ENCODE assay signal across 11 cellular contexts in genomic region chr2:227582369-227582768, GRCh38. TPM values are rescaled to one million over a fixed set of nuclear protein-coding genes. Genes with fewer than 3 reads are reported as not detected.
"Had no signal": no experiment of that assay in that cellular context is flagged by ENCODE, and none has a peak within 500 bp of the region (broad histone marks: within the 10 kb centered on the region; RNA-seq: fewer than 3 reads in every experiment).

No MANE protein-coding gene starts in this region.

- H3K4me1 Mint-ChIP-seq: IgD-negative memory B cell had no signal

- H3K36me3 Mint-ChIP-seq: IgD-negative memory B cell had no signal

- H3K4me3 Mint-ChIP-seq: IgD-negative memory B cell had no signal

- H3K27ac Mint-ChIP-seq: IgD-negative memory B cell had no signal

- ATAC-seq: HepG2 had no signal

- H3K4me2 ChIP-seq: KMS-11 had no signal

- DNase-seq: IMR-90, Karpas-422, KBM-7, KG1 had no signal

- H3K9ac ChIP-seq: KMS-11 had no signal

- FAIRE-seq: HepG2, HTR-8/SVneo had no signal

- H3K27ac ChIP-seq: HL-60, KMS-11 had no signal

- H3K27me3 Mint-ChIP-seq: IgD-negative memory B cell had no signal

RNA-seq across cellular contexts. Expression of gene SCYGR2, which starts 16.3 kb away (rescaled TPM):
- total RNA-seq: HepG2, HT-29, HT1080, IMR-90 had no signal
- polyA plus RNA-seq: HepG2, IgD-negative memory B cell, IMR-90 had no signal

RNA-seq across cellular contexts. Expression of gene SCYGR3, which starts 32.3 kb away (rescaled TPM):
- total RNA-seq: HepG2, HT-29, HT1080, IMR-90 had no signal
- polyA plus RNA-seq: HepG2, IgD-negative memory B cell, IMR-90 had no signal

RNA-seq across cellular contexts. Expression of gene SCYGR4, which starts 34.9 kb away (rescaled TPM):
- total RNA-seq: HepG2, HT-29, HT1080, IMR-90 had no signal
- polyA plus RNA-seq: HepG2, IgD-negative memory B cell, IMR-90 had no signal
